ENCODE assay signal across 3 cellular contexts in genomic region chr2:218642121-218642656, GRCh38.
TF ChIP-seq lines count a peak whose summit lies in the region.

No MANE protein-coding gene starts in this region.

TF ChIP-seq in HEK293, 187 proteins besides CTCF, POLR2A, EP300 and RAD21:
- TF ChIP-seq GLIS1 (tag by site-specific recombination; IDR thresholded peaks at IDR 0.05) (peak; percentile 17; the same call in 1 of the 2 replicates), ZIC2 (tag by site-specific recombination; IDR thresholded peaks at IDR 0.05) (peak; percentile 47), SCRT2 (tag by site-specific recombination; IDR thresholded peaks at IDR 0.05) (no peak), HOXD13 (CRISPR knock-in tag; IDR thresholded peaks at IDR 0.05; ENCODE audit: borderline replicate concordance) (no peak)
TF ChIP-seq in HEK293: peak in this region for 2.

TF ChIP-seq in GM12878, 131 proteins besides CTCF, POLR2A, EP300 and RAD21:
- TF ChIP-seq IKZF2 (IDR thresholded peaks at IDR 0.05) (no peak), RFX5 (IDR thresholded peaks at IDR 0.05; ENCODE audit: low read depth, low read length) (no peak), HCFC1 (IDR thresholded peaks at IDR 0.05; ENCODE audit: low read length) (no peak), ZNF274 (IDR thresholded peaks at IDR 0.05; ENCODE audit: insufficient read depth, insufficient read length) (no peak)

TF ChIP-seq in endothelial cell of umbilical vein, 7 proteins besides CTCF, POLR2A, EP300 and RAD21:
- TF ChIP-seq JUN (IDR thresholded peaks at IDR 0.05; ENCODE audit: borderline replicate concordance, insufficient read depth, insufficient read length, low read depth), result no peak
- TF ChIP-seq POLR2AphosphoS5 (IDR thresholded peaks at IDR 0.05; ENCODE audit: insufficient read depth, low read depth, low read length), result peak; percentile 15
TF ChIP-seq in endothelial cell of umbilical vein: peak in this region for 1.
